In genomic region chr19:33194884-33195710, GRCh38 we compare ENCODE assay signal across 1 cellular context.
TF ChIP-seq lines count a peak whose summit lies in the region.

No MANE protein-coding gene starts in this region.

TF ChIP-seq in HepG2, 621 proteins besides CTCF, POLR2A, EP300 and RAD21 (continued from another document and continues in another):
- no peak for TF ChIP-seq THAP8 (CRISPR knock-in tag; IDR thresholded peaks at IDR 0.05; ENCODE audit: borderline replicate concordance)
- no peak for TF ChIP-seq GLMP (CRISPR knock-in tag; IDR thresholded peaks at IDR 0.05; ENCODE audit: borderline replicate concordance)
- no peak for TF ChIP-seq ZNF205 (CRISPR knock-in tag; IDR thresholded peaks at IDR 0.05)
- TF ChIP-seq ZNF776 (CRISPR knock-in tag; IDR thresholded peaks at IDR 0.05): peak; percentile 36; the same call in 1 of the 2 replicates
- no peak for TF ChIP-seq ZNF44 (CRISPR knock-in tag; IDR thresholded peaks at IDR 0.05)
- no peak for TF ChIP-seq SATB2 (CRISPR knock-in tag; IDR thresholded peaks at IDR 0.05)
- TF ChIP-seq NFYC (CRISPR knock-in tag; IDR thresholded peaks at IDR 0.05): no peak
- 0 out of 2 replicates have a peak, but pooled peaks have one; percentile 20 for TF ChIP-seq SALL2 (CRISPR knock-in tag; IDR thresholded peaks at IDR 0.05)
- peak; percentile 27 for TF ChIP-seq ASH2L (IDR thresholded peaks at IDR 0.05; ENCODE audit: insufficient read length, low read depth, low read length)
- TF ChIP-seq ZSCAN31 (CRISPR knock-in tag; IDR thresholded peaks at IDR 0.05; ENCODE audit: low read depth): peak; percentile 56; the same call in 1 of the 2 replicates
- peak; percentile 9; the same call in 1 of the 2 replicates for TF ChIP-seq ZBTB38 (CRISPR knock-in tag; IDR thresholded peaks at IDR 0.05)
- no peak for TF ChIP-seq ZNF143 (CRISPR knock-in tag; IDR thresholded peaks at IDR 0.05)
- no peak for TF ChIP-seq ZC3H13 (CRISPR knock-in tag; IDR thresholded peaks at IDR 0.05)
- TF ChIP-seq ZNF230 (CRISPR knock-in tag; IDR thresholded peaks at IDR 0.05): no peak
- TF ChIP-seq GABPB1 (CRISPR knock-in tag; IDR thresholded peaks at IDR 0.05): peak; percentile 71; the same call in 1 of the 2 replicates
- peak; percentile 46 for TF ChIP-seq ETV5 (CRISPR knock-in tag; IDR thresholded peaks at IDR 0.05; ENCODE audit: borderline replicate concordance)
- TF ChIP-seq ZNF569 (CRISPR knock-in tag; IDR thresholded peaks at IDR 0.05; ENCODE audit: borderline replicate concordance): no peak
- 0 out of 2 replicates have a peak, but pooled peaks have one; percentile 53 for TF ChIP-seq ZNF605 (CRISPR knock-in tag; IDR thresholded peaks at IDR 0.05)
- no peak for TF ChIP-seq ZZZ3 (CRISPR knock-in tag; IDR thresholded peaks at IDR 0.05; ENCODE audit: borderline replicate concordance)
- TF ChIP-seq ZNF83 (CRISPR knock-in tag; IDR thresholded peaks at IDR 0.05; ENCODE audit: borderline replicate concordance): no peak
- no peak for TF ChIP-seq LCORL (IDR thresholded peaks at IDR 0.05)
- peak; percentile 82 for TF ChIP-seq LCORL (CRISPR knock-in tag; IDR thresholded peaks at IDR 0.05)
- TF ChIP-seq ZBTB21 (CRISPR knock-in tag; IDR thresholded peaks at IDR 0.05): 0 out of 2 replicates have a peak, but pooled peaks have one; percentile 49
- TF ChIP-seq ZFY (CRISPR knock-in tag; IDR thresholded peaks at IDR 0.05): peak; percentile 80
- TF ChIP-seq ZNF607 (CRISPR knock-in tag; IDR thresholded peaks at IDR 0.05; ENCODE audit: borderline replicate concordance): 0 out of 2 replicates have a peak, but pooled peaks have one; percentile 34
- no peak for TF ChIP-seq SIX4 (CRISPR knock-in tag; IDR thresholded peaks at IDR 0.05)
- no peak for TF ChIP-seq RELA (CRISPR knock-in tag; IDR thresholded peaks at IDR 0.05)
- TF ChIP-seq, protein P1, sequence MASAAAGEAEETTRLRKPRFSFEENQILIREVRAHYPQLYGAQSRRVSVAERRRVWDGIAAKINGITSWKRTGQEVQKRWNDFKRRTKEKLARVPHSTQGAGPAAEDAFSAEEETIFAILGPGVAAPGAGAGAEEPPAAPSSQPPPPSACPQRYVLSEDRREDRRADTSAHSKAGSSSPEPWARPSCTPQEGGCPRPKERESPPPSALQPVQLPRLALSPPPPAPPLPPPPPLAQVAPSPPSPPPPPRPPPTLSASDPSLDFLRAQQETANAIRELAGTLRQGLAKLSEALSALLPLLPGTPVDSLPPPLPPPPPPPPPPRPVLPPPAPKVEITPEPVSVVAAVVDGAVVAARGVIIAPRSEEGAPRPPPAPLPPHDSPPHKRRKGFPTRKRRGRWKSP (CRISPR knock-in tag; IDR thresholded peaks at IDR 0.05): peak; percentile 74
- peak; percentile 19; the same call in 1 of the 2 replicates for TF ChIP-seq HOXD1 (CRISPR knock-in tag; IDR thresholded peaks at IDR 0.05)
- peak; percentile 26; the same call in 1 of the 2 replicates for TF ChIP-seq ZFP91 (CRISPR knock-in tag; IDR thresholded peaks at IDR 0.05; ENCODE audit: borderline replicate concordance)
- TF ChIP-seq MED13 (CRISPR knock-in tag; IDR thresholded peaks at IDR 0.05): no peak
- TF ChIP-seq GATAD2A (CRISPR knock-in tag; IDR thresholded peaks at IDR 0.05): peak; percentile 52; the same call in 1 of the 2 replicates
- TF ChIP-seq, protein P2, sequence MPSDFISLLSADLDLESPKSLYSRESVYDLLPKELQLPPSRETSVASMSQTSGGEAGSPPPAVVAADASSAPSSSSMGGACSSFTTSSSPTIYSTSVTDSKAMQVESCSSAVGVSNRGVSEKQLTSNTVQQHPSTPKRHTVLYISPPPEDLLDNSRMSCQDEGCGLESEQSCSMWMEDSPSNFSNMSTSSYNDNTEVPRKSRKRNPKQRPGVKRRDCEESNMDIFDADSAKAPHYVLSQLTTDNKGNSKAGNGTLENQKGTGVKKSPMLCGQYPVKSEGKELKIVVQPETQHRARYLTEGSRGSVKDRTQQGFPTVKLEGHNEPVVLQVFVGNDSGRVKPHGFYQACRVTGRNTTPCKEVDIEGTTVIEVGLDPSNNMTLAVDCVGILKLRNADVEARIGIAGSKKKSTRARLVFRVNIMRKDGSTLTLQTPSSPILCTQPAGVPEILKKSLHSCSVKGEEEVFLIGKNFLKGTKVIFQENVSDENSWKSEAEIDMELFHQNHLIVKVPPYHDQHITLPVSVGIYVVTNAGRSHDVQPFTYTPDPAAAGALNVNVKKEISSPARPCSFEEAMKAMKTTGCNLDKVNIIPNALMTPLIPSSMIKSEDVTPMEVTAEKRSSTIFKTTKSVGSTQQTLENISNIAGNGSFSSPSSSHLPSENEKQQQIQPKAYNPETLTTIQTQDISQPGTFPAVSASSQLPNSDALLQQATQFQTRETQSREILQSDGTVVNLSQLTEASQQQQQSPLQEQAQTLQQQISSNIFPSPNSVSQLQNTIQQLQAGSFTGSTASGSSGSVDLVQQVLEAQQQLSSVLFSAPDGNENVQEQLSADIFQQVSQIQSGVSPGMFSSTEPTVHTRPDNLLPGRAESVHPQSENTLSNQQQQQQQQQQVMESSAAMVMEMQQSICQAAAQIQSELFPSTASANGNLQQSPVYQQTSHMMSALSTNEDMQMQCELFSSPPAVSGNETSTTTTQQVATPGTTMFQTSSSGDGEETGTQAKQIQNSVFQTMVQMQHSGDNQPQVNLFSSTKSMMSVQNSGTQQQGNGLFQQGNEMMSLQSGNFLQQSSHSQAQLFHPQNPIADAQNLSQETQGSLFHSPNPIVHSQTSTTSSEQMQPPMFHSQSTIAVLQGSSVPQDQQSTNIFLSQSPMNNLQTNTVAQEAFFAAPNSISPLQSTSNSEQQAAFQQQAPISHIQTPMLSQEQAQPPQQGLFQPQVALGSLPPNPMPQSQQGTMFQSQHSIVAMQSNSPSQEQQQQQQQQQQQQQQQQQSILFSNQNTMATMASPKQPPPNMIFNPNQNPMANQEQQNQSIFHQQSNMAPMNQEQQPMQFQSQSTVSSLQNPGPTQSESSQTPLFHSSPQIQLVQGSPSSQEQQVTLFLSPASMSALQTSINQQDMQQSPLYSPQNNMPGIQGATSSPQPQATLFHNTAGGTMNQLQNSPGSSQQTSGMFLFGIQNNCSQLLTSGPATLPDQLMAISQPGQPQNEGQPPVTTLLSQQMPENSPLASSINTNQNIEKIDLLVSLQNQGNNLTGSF (CRISPR knock-in tag; IDR thresholded peaks at IDR 0.05): 0 out of 2 replicates have a peak, but pooled peaks have one; percentile 16
- no peak for TF ChIP-seq ZNF484 (CRISPR knock-in tag; IDR thresholded peaks at IDR 0.05; ENCODE audit: borderline replicate concordance, low read depth)
- no peak for TF ChIP-seq POGZ (CRISPR knock-in tag; IDR thresholded peaks at IDR 0.05)
- peak; percentile 75; the same call in 1 of the 2 replicates for TF ChIP-seq RARA (CRISPR knock-in tag; IDR thresholded peaks at IDR 0.05)
- TF ChIP-seq ZNF292 (CRISPR knock-in tag; IDR thresholded peaks at IDR 0.05; ENCODE audit: borderline replicate concordance, low read depth): no peak
- TF ChIP-seq ZNF572 (CRISPR knock-in tag; IDR thresholded peaks at IDR 0.05): no peak
- TF ChIP-seq RXRB (CRISPR knock-in tag; IDR thresholded peaks at IDR 0.05; ENCODE audit: borderline replicate concordance): peak; percentile 40; the same call in 1 of the 2 replicates
- TF ChIP-seq TOPORS (CRISPR knock-in tag; IDR thresholded peaks at IDR 0.05): no peak
- peak; percentile 65 for TF ChIP-seq RXRA (CRISPR knock-in tag; IDR thresholded peaks at IDR 0.05)
- TF ChIP-seq YY1 (IDR thresholded peaks at IDR 0.05; ENCODE audit: insufficient read depth, insufficient replicate concordance, low read depth, low read length): peak; percentile 26
- no peak for TF ChIP-seq CAMTA2 (CRISPR knock-in tag; IDR thresholded peaks at IDR 0.05; ENCODE audit: borderline replicate concordance)
- TF ChIP-seq THRA (CRISPR knock-in tag; IDR thresholded peaks at IDR 0.05; ENCODE audit: borderline replicate concordance): peak; percentile 81; the same call in 1 of the 2 replicates
- TF ChIP-seq ZNF619 (CRISPR knock-in tag; IDR thresholded peaks at IDR 0.05): no peak
- TF ChIP-seq ZNF501 (CRISPR knock-in tag; IDR thresholded peaks at IDR 0.05): peak; percentile 25; the same call in 1 of the 2 replicates
- TF ChIP-seq GPBP1L1 (CRISPR knock-in tag; IDR thresholded peaks at IDR 0.05): no peak
- TF ChIP-seq HNRNPLL (IDR thresholded peaks at IDR 0.05; ENCODE audit: low read depth, low read length, poor library complexity, severe bottlenecking): peak; percentile 24
- TF ChIP-seq ZNF615 (CRISPR knock-in tag; IDR thresholded peaks at IDR 0.05; ENCODE audit: borderline replicate concordance): no peak
- TF ChIP-seq KDM3A (CRISPR knock-in tag; IDR thresholded peaks at IDR 0.05; ENCODE audit: low read depth): no peak
- TF ChIP-seq MTERF4 (CRISPR knock-in tag; IDR thresholded peaks at IDR 0.05): 0 out of 2 replicates have a peak, but pooled peaks have one; percentile 29
- TF ChIP-seq ZNF703 (CRISPR knock-in tag; IDR thresholded peaks at IDR 0.05; ENCODE audit: borderline replicate concordance): 0 out of 2 replicates have a peak, but pooled peaks have one; percentile 61
- no peak for TF ChIP-seq ZNF280B (CRISPR knock-in tag; IDR thresholded peaks at IDR 0.05; ENCODE audit: borderline replicate concordance)
